8 cellular contexts compared by ENCODE assay signal in genomic region chrX:38804481-38805293, GRCh38. TPM values are rescaled to one million over a fixed set of nuclear protein-coding genes. Genes with fewer than 3 reads are reported as not detected.
DNase-seq lines count a peak whose midpoint lies in the region; ATAC-seq, FAIRE-seq and TF ChIP-seq lines count a peak whose summit lies in the region.

No MANE protein-coding gene starts in this region.

- peak overlapping the region; percentile 75 to 89 for H3K9ac ChIP-seq in stomach smooth muscle (ENCODE audit: low read length in 2 of 2)

- H3K4me1 Mint-ChIP-seq in memory B cell, result peaks cover 11% of the 10 kb centered on the region

- H3K36me3 ChIP-seq in WERI-Rb-1, result peaks cover 7% of the 10 kb centered on the region; the same call in 1 of the 2 replicates
- H3K36me3 ChIP-seq in stomach smooth muscle (ENCODE audit: control insufficient read depth in 2 of 2, insufficient read depth in 2 of 2, low read length in 2 of 2), result peaks cover 0 to 2% of the 10 kb centered on the region in 2 donors

- peak; percentile 16 for FAIRE-seq in GM12891 (lab: Jason Lieb, UNC)

- H3K27ac ChIP-seq in WERI-Rb-1 (peak overlapping the region; percentile 86), stomach smooth muscle (ENCODE audit: low read length) (peak overlapping the region; percentile 91)

- H3K4me3 ChIP-seq in WERI-Rb-1 (ENCODE audit: low read depth, low read length) (peak overlapping the region; percentile 76), stomach smooth muscle (ENCODE audit: low read length in 2 of 2) (peak overlapping the region; percentile 77 to 83)

- H3K9me3 Mint-ChIP-seq in memory B cell, result no peaks in the 10 kb centered on the region

- H3K4me1 ChIP-seq in stomach smooth muscle (ENCODE audit: control insufficient read depth, insufficient read depth, low read length), result peaks cover 8% of the 10 kb centered on the region

- H3K27me3 Mint-ChIP-seq in memory B cell, result peaks cover 2% of the 10 kb centered on the region

- H3K36me3 Mint-ChIP-seq in memory B cell, result no peaks in the 10 kb centered on the region

- DNase-seq in GM12891 (ENCODE audit: insufficient read length, low spot score) (no peak), WERI-Rb-1 (peak; percentile 35), dermis blood vessel endothelial cell (peak; percentile 33), memory B cell (ENCODE audit: low spot score in 2 of 2) (peak in 1 of 2 donors; percentile 21), GOT3 (lab: John Stamatoyannopoulos, UW) (no peak), Ammon's horn (ENCODE audit: low spot score) (no peak)

- TF ChIP-seq CTCF in WERI-Rb-1 (IDR thresholded peaks at IDR 0.05; ENCODE audit: low read depth, low read length), result no peak

- ATAC-seq in HG03354 (IDR thresholded peaks at IDR 0.05; ENCODE audit: poor library complexity, severe bottlenecking, unreplicated experiment) (peak; percentile 1), memory B cell (ENCODE audit: low read depth) (peak; percentile 14)

- peaks cover 26% of the 10 kb centered on the region for H3K27me3 ChIP-seq in WERI-Rb-1 (ENCODE audit: insufficient read depth, low read depth, severe bottlenecking)
- H3K27me3 ChIP-seq in stomach smooth muscle (ENCODE audit: control insufficient read depth in 1 of 2, insufficient read depth in 2 of 2, low read length in 2 of 2), result no peaks in the 10 kb centered on the region

- peak overlapping the region; percentile 86 for H3K27ac Mint-ChIP-seq in memory B cell

- peak overlapping the region; percentile 91 for H3K4me3 Mint-ChIP-seq in memory B cell

- no peak; the same call in 1 of the 2 replicates for TF ChIP-seq POLR2A in GM12891 (IDR thresholded peaks at IDR 0.05; ENCODE audit: low read depth, low read length)

- no peaks in the 10 kb centered on the region for H3K9me3 ChIP-seq in WERI-Rb-1 (ENCODE audit: severe bottlenecking)
- H3K9me3 ChIP-seq in stomach smooth muscle (ENCODE audit: control insufficient read depth in 2 of 2, low read length in 2 of 2), result no peaks in the 10 kb centered on the region

TF ChIP-seq in GM12891, 5 proteins besides CTCF, POLR2A, EP300 and RAD21:
- TF ChIP-seq TAF1 (IDR thresholded peaks at IDR 0.05; ENCODE audit: low read depth, low read length), result no peak
- no peak for TF ChIP-seq PAX5 (IDR thresholded peaks at IDR 0.05; ENCODE audit: insufficient read depth, low read length, severe bottlenecking)
- TF ChIP-seq POU2F2 (IDR thresholded peaks at IDR 0.05; ENCODE audit: low read depth, low read length), result no peak
- no peak for TF ChIP-seq SPI1 (IDR thresholded peaks at IDR 0.05; ENCODE audit: low read depth, low read length)
- TF ChIP-seq POLR2AphosphoS5 (IDR thresholded peaks at IDR 0.05; ENCODE audit: low read depth, low read length), result no peak; the same call in 1 of the 2 replicates
TF ChIP-seq in GM12891: peak in this region for 0.

RNA-seq across cellular contexts. Expression of gene MID1IP1, which starts 3.4 kb away (rescaled TPM):
- 31.1 TPM for polyA plus RNA-seq in GM12891 (2012; ENCODE audit: low read depth, missing spikeins)
- total RNA-seq in dermis blood vessel endothelial cell, result 18.0 and 22.7 TPM in 2 replicates

Comparison
In these comparisons a context has a peak if more than half of its experiments do, and no peak if none do; other contexts are left out.
1. DNase-seq: peak in WERI-Rb-1 (single experiment) and dermis blood vessel endothelial cell (single experiment); none in GM12891 (single experiment), GOT3 (single experiment) and Ammon's horn (single experiment).